9 cellular contexts compared by ENCODE assay signal in genomic region chr19:11538232-11539036, GRCh38. TPM values are rescaled to one million over a fixed set of nuclear protein-coding genes. Genes with fewer than 3 reads are reported as not detected.
DNase-seq lines count a peak whose midpoint lies in the region; ATAC-seq, FAIRE-seq and TF ChIP-seq lines count a peak whose summit lies in the region.
"Had no signal": no experiment of that assay in that cellular context is flagged by ENCODE, and none has a peak within 500 bp of the region (broad histone marks: within the 10 kb centered on the region; RNA-seq: fewer than 3 reads in every experiment).

TSS of gene CNN1 (plus strand) at chr19:11538851. CDS start at chr19:11538928, 77 bp downstream.

- TF ChIP-seq CTCF in hepatocyte (IDR thresholded peaks at IDR 0.05; ENCODE audit: poor library complexity): no peak
- TF ChIP-seq CTCF in sigmoid colon (IDR thresholded peaks at IDR 0.05): no peak

- H3K4me1 ChIP-seq in hepatocyte (ENCODE audit: insufficient read depth) (peaks cover 17% of the 10 kb centered on the region), sigmoid colon (peaks cover 0 to 56% (median 50%) of the 10 kb centered on the region in 4 donors)

- no peaks in the 10 kb centered on the region for H3K27me3 ChIP-seq in hepatocyte
- H3K27me3 ChIP-seq in sigmoid colon: no peaks in the 10 kb centered on the region

- H3K79me2 ChIP-seq in hepatocyte: no peaks in the 10 kb centered on the region

- no peaks in the 10 kb centered on the region for H4K20me1 ChIP-seq in hepatocyte (ENCODE audit: insufficient read depth, poor library complexity, severe bottlenecking)

- H3K4me2 ChIP-seq in hepatocyte: peak within 1 kb of the TSS; percentile 89

- ATAC-seq in HG02623 (IDR thresholded peaks at IDR 0.05; ENCODE audit: unreplicated experiment) (no peak), HG03460 (IDR thresholded peaks at IDR 0.05; ENCODE audit: unreplicated experiment) (no peak), GM18511 (IDR thresholded peaks at IDR 0.05; ENCODE audit: unreplicated experiment) (no peak)

- TF ChIP-seq POLR2A in sigmoid colon (IDR thresholded peaks at IDR 0.05): peak; percentile 96 to 99

- peak; percentile 13 for FAIRE-seq in G401.6 (lab: Jason Lieb, UNC)

- H3K4me3 ChIP-seq in hepatocyte: no peak within 1 kb of the TSS
- peak within 1 kb of the TSS; percentile 72 to 79 (median 74) for H3K4me3 ChIP-seq in sigmoid colon

- intact Hi-C loops in sigmoid colon (cut with DNase I): loop anchor here (5.0 kb wide), 1 partner anchor 381 kb away; the partner anchor contains the start of gene SPC24

- H3K9me3 ChIP-seq in hepatocyte (ENCODE audit: low read depth): no peaks in the 10 kb centered on the region
- H3K9me3 ChIP-seq in sigmoid colon: no peaks in the 10 kb centered on the region

- H3K9me2 ChIP-seq in hepatocyte (replicated peaks; ENCODE audit: insufficient read depth): no peaks in the 10 kb centered on the region

- H2AFZ ChIP-seq in hepatocyte: peak within 1 kb of the TSS; percentile 74

- DNase-seq in amniotic epithelial cell (ENCODE audit: low read depth) (peak; percentile 67), hepatocyte (ENCODE audit: low spot score) (peak; percentile 80), sigmoid colon (peak; percentile 98), kidney glomerular epithelial cell (lab: John Stamatoyannopoulos, UW) (no peak)
- DNase-seq: activated CD4-positive, alpha-beta T cell treated with anti-CD3 and anti-CD28 coated beads for 1 hour had no signal

- H3K36me3 ChIP-seq in hepatocyte (replicated peaks; ENCODE audit: insufficient read depth, low read depth): no peaks in the 10 kb centered on the region
- H3K36me3 ChIP-seq in sigmoid colon: peaks cover 2 to 26% (median 7%) of the 10 kb centered on the region in 4 donors

- peak in 3 of 4 donors; percentile 72 to 80 (median 77) for TF ChIP-seq EP300 in sigmoid colon (IDR thresholded peaks at IDR 0.05)

- WGBS in hepatocyte (ENCODE audit: low lambda C conversion rate, missing lambda C conversion rate): 28% methylated on average over 20 of the region's 21 CpGs
- WGBS in sigmoid colon, 2 donors: 25 to 26% methylated on average over 21 of the region's 21 CpGs

- peak within 1 kb of the TSS; percentile 74 for H3K27ac ChIP-seq in hepatocyte
- peak within 1 kb of the TSS; percentile 94 to 99 (median 98) for H3K27ac ChIP-seq in sigmoid colon

RNA-seq across cellular contexts. Expression of gene CNN1, which starts in this region (rescaled TPM):
- total RNA-seq in hepatocyte (12.1 and 20.1 TPM in 2 replicates), sigmoid colon (1,000 to 10,000 TPM; 1,586 to 3,058 (median 2,656) TPM)
- polyA plus RNA-seq in hepatocyte (12.6 and 12.9 TPM in 2 replicates), sigmoid colon (100 to 1,000 TPM in 1 of 3 donors, 10 to 100 TPM in 1, 1 to 10 TPM in 1; 4.9 to 115 (median 45.0) TPM)

Comparison
In these comparisons a context has a peak if more than half of its experiments do, and no peak if none do; other contexts are left out.
1. RNA of gene CNN1 (total RNA-seq): 1,586 to 3,058 TPM in sigmoid colon; 12.1 to 20.1 TPM in hepatocyte; every median in the first group is over 10 times any median in the second.